2 cellular contexts compared by ENCODE assay signal in genomic region chr6:106509420-106510089, GRCh38.
TF ChIP-seq lines count a peak whose summit lies in the region.

No MANE protein-coding gene starts in this region.

TF ChIP-seq in GM23338, 12 proteins besides CTCF, POLR2A, EP300 and RAD21 (continued from another document):
- TF ChIP-seq ZNF462 (CRISPR knock-in tag; IDR thresholded peaks at IDR 0.05): no peak

TF ChIP-seq in HepG2, 621 proteins besides CTCF, POLR2A, EP300 and RAD21 (continued from another document):
- TF ChIP-seq CEBPZ (IDR thresholded peaks at IDR 0.05; ENCODE audit: low read length): no peak
